8 cellular contexts compared by ENCODE assay signal in genomic region chr3:195896361-195897080, GRCh38. TPM values are rescaled to one million over a fixed set of nuclear protein-coding genes. Genes with fewer than 3 reads are reported as not detected.
DNase-seq lines count a peak whose midpoint lies in the region; ATAC-seq, FAIRE-seq and TF ChIP-seq lines count a peak whose summit lies in the region.

No MANE protein-coding gene starts in this region.

- 7% methylated on average over 15 of the region's 16 CpGs for WGBS in K562 (ENCODE audit: insufficient coverage, low coverage, missing lambda C conversion rate)

- FAIRE-seq in K562 (lab: Jason Lieb, UNC) = peak; percentile 90

- peaks cover 22 to 66% of the 10 kb centered on the region in 2 experiments for H3K4me1 ChIP-seq in K562 (replicated peaks in 1 of 2; ENCODE audit: control insufficient read depth in 2 of 2, insufficient read depth in 2 of 2, low read length in 2 of 2)
- peaks cover 57 to 86% (median 83%) of the 10 kb centered on the region in 3 donors for H3K4me1 ChIP-seq in skeletal muscle tissue (ENCODE audit: control insufficient read depth in 3 of 3, insufficient read depth in 3 of 3, low read length in 3 of 3)

- H3K4me3 ChIP-seq in K562 = peak overlapping the region; percentile 59
- peak overlapping the region; percentile 70 for H3K4me3 ChIP-seq in iPS-18c (ENCODE audit: insufficient read depth, low read depth, low read length)
- peak overlapping the region; percentile 68 to 79 (median 77) for H3K4me3 ChIP-seq in skeletal muscle tissue (ENCODE audit: low read length in 3 of 3)

- peak overlapping the region; percentile 82 for H2AFZ ChIP-seq in K562 (ENCODE audit: low read depth, low read length)

- H3K4me2 ChIP-seq in K562 (ENCODE audit: insufficient read depth, low read length) = peak overlapping the region; percentile 80

- CTCF ChIA-PET in K562 (lab: Yijun Ruan, JAX; ENCODE audit: low intra/inter-chr PET ratio) = interaction anchor here (1.5 to 4.3 kb wide), 2 partner anchors 18 to 35 kb away, joined by 5 to 59 read pairs; no protein-coding TSS in a partner anchor

- H3K27ac ChIP-seq in K562 (ENCODE audit: extremely low read depth, low read depth, low read length) = peak overlapping the region; percentile 69
- H3K27ac ChIP-seq in skeletal muscle tissue (ENCODE audit: low read depth, low read length) = peak overlapping the region; percentile 83

- H3K36me3 ChIP-seq in K562 (ENCODE audit: control insufficient read depth, insufficient read depth, low read length) = no peaks in the 10 kb centered on the region
- H3K36me3 ChIP-seq in skeletal muscle tissue (ENCODE audit: control insufficient read depth in 3 of 3, insufficient read depth in 3 of 3, low read length in 3 of 3) = no peaks in the 10 kb centered on the region

- H3K9me3 ChIP-seq in K562 (replicated peaks; ENCODE audit: control insufficient read depth, insufficient read depth, low read depth, low read length) (no peaks in the 10 kb centered on the region), iPS-18c (ENCODE audit: control insufficient read depth, insufficient read depth, low read length) (no peaks in the 10 kb centered on the region), skeletal muscle tissue (ENCODE audit: control insufficient read depth in 3 of 3, low read length in 3 of 3) (no peaks in the 10 kb centered on the region)

- 0 out of 2 replicates have a peak, but pooled peaks have one; percentile 14 for TF ChIP-seq EP300 in K562 (IDR thresholded peaks at IDR 0.05; ENCODE audit: low read length)

- peaks cover 3% of the 10 kb centered on the region; the same call in 1 of the 2 replicates for H4K20me1 ChIP-seq in K562 (replicated peaks; ENCODE audit: control insufficient read depth, insufficient read depth, low read length)

- in situ Hi-C loops in K562 (cut with MboI) = loop anchor here (25.0 kb wide), 1 partner anchor 616 kb away; the partner anchor contains the start of genes RNF168 and SMCO1

- TF ChIP-seq POLR2A in K562 (conservative IDR thresholded peaks at IDR 0.05) = no peak

- peak; percentile 18 for DNase-seq in stimulated activated CD4-positive, alpha-beta T cell treated with anti-CD3 and anti-CD28 coated beads, Interleukin-12 subunit alpha, Interleukin-12 subunit beta, amount 100 ng/mL, for 4 hours
- DNase-seq in stimulated activated CD4-positive, alpha-beta T cell treated with anti-CD3 and anti-CD28 coated beads, Interleukin-15, amount 100 ng/mL, for 24 hours = no peak
- peak; percentile 85 for DNase-seq in NCI-H2196 treated with DMSO at 0.1 percent for 48 hours (lab: John Stamatoyannopoulos, UW; ENCODE audit: unreplicated experiment)
- peak; percentile 43 to 76 (median 53) for DNase-seq in K562 (ENCODE audit: extremely low read depth in 1 of 4, low spot score in 3 of 4)
- no peak for DNase-seq in HPDE6-E6E7 (ENCODE audit: extremely low spot score)
- DNase-seq in AML-193 (lab: John Stamatoyannopoulos, UW) = no peak

- H3K27me3 ChIP-seq in K562 (ENCODE audit: control insufficient read depth in 2 of 2, insufficient read depth in 2 of 2, low read length in 2 of 2) = no peaks in the 10 kb centered on the region
- H3K27me3 ChIP-seq in skeletal muscle tissue (ENCODE audit: control insufficient read depth in 3 of 3, insufficient read depth in 3 of 3, low read length in 3 of 3) = no peaks in the 10 kb centered on the region

- no peak for TF ChIP-seq RAD21 in K562 (CRISPR knock-in tag; conservative IDR thresholded peaks at IDR 0.05 in 1 of 2, IDR thresholded peaks at IDR 0.05 in 1 of 2)

- ATAC-seq in K562 = peak; percentile 21

- H3K79me2 ChIP-seq in K562 (ENCODE audit: control insufficient read depth, insufficient read depth, low read length) = peaks cover 5% of the 10 kb centered on the region; the same call in 1 of the 3 replicates

- POLR2A ChIA-PET in K562 (lab: Yijun Ruan, JAX) = interaction anchor here (0.6 to 1.3 kb wide), 4 partner anchors 9 to 106 kb away, joined by 3 to 5 read pairs (median 3); no protein-coding TSS in a partner anchor

- H3K9ac ChIP-seq in K562 (ENCODE audit: insufficient read depth in 1 of 2, low read depth in 2 of 2, low read length in 2 of 2) (peak overlapping the region; percentile 63 to 88), skeletal muscle tissue (ENCODE audit: low read depth in 1 of 3, low read length in 3 of 3) (peak overlapping the region; percentile 68 to 85 (median 75))

- intact Hi-C loops in K562 (cut with micrococcal nuclease) = loop anchor here (1.0 kb wide), 1 partner anchor 12 kb away; the partner anchor contains the start of gene TNK2

- BruUV-seq in K562 (replicated peaks; lab: Mats Ljungman, UMichigan) = no TSS peak

- H3K9me1 ChIP-seq in K562 (ENCODE audit: control insufficient read depth, insufficient read depth, low read length) = peaks cover 5% of the 10 kb centered on the region

- no peak for TF ChIP-seq CTCF in K562 (IDR thresholded peaks at IDR 0.05 in 2 of 3, conservative IDR thresholded peaks at IDR 0.05 in 1 of 3; ENCODE audit: insufficient read depth in 2 of 3, low read depth in 1 of 3, low read length in 3 of 3)

TF ChIP-seq in K562, 482 proteins besides CTCF, POLR2A, EP300 and RAD21 (continues in another document):
- TF ChIP-seq ZBED1 (IDR thresholded peaks at IDR 0.05) (no peak), TAF1 (IDR thresholded peaks at IDR 0.05; ENCODE audit: control insufficient read depth, extremely low read depth, insufficient read depth, low read length, severe bottlenecking) (peak; percentile 42), ZBTB2 (IDR thresholded peaks at IDR 0.05) (0 out of 2 replicates have a peak, but pooled peaks have one; percentile 5), ZNF75A (CRISPR knock-in tag; IDR thresholded peaks at IDR 0.05) (no peak), ZNF224 (CRISPR knock-in tag; IDR thresholded peaks at IDR 0.05) (no peak), ZKSCAN3 (CRISPR knock-in tag; IDR thresholded peaks at IDR 0.05) (no peak), NR3C1 (CRISPR knock-in tag; IDR thresholded peaks at IDR 0.05) (no peak), KLF10 (CRISPR knock-in tag; IDR thresholded peaks at IDR 0.05) (no peak), CAMTA2 (CRISPR knock-in tag; conservative IDR thresholded peaks at IDR 0.05) (no peak), NR1H2 (CRISPR knock-in tag; IDR thresholded peaks at IDR 0.05) (0 out of 2 replicates have a peak, but pooled peaks have one; percentile 10), ZBTB8A (IDR thresholded peaks at IDR 0.05; ENCODE audit: partially characterized antibody) (no peak), ZNF511 (CRISPR knock-in tag; IDR thresholded peaks at IDR 0.05) (0 out of 2 replicates have a peak, but pooled peaks have one; percentile 50), ZFP1 (CRISPR knock-in tag; IDR thresholded peaks at IDR 0.05) (no peak), MNT (conservative IDR thresholded peaks at IDR 0.05) (peak; percentile 19 to 57; a peak in 2 of 4 replicates), BRD4 (IDR thresholded peaks at IDR 0.05) (0 out of 2 replicates have a peak, but pooled peaks have one; percentile 44), ZNF778 (CRISPR knock-in tag; IDR thresholded peaks at IDR 0.05) (no peak)

RNA-seq across cellular contexts. Expression of gene TNK2, which starts 11.8 kb away (rescaled TPM):
- total RNA-seq in K562 (2011; cell fraction: chromatin; rRNA removed; ENCODE audit: low replicate concordance) = 20.1 and 59.7 TPM in 2 replicates
- 29.2 and 29.7 TPM in 2 replicates for total RNA-seq in K562 (2011; cell fraction: nucleolus; rRNA removed)
- total RNA-seq in K562 (2011; cell fraction: nucleoplasm; rRNA removed) = 20.2 and 23.4 TPM in 2 replicates
- total RNA-seq in K562 (2014; rRNA removed) (10.9 and 15.3 TPM in 2 replicates), K562 (2014; rRNA removed; fragmentation: Illumina TruSeq; extraction: Trizol) (2.3 and 2.4 TPM in 2 replicates), K562 (2015; rRNA removed; fragmentation: Illumina TruSeq; extraction: Trizol) (8.2 TPM in 2 replicates), K562 (2021) (22.8 and 33.8 TPM in 2 replicates), skeletal muscle tissue (9.9 TPM)
- polyA plus RNA-seq in K562 (2011; rRNA removed) (5.3 and 6.4 TPM in 2 replicates), K562 (2014; fragmentation: Illumina TruSeq; extraction: Trizol) (6.5 and 13.2 TPM in 2 replicates), K562 (2014; fragmentation: Nextera tagmentation; extraction: Ambion mirVana) (under 1 TPM; 0.03 to 0.14 TPM), K562 (2014; rRNA removed) (17.6 and 18.8 TPM in 2 replicates)
- 5.6 and 14.8 TPM in 2 replicates for polyA plus RNA-seq in K562 (2011; cell fraction: cytosol; rRNA removed)
- polyA plus RNA-seq in K562 (2011; cell fraction: nucleus; rRNA removed) = 34.5 and 55.3 TPM in 2 replicates
- 13.8 and 19.9 TPM in 2 replicates for polyA plus RNA-seq in K562 (2012)
- 2.9 and 5.0 TPM in 2 replicates for polyA minus RNA-seq in K562 (2011; rRNA and poly(A)+ RNA removed)
- polyA minus RNA-seq in K562 (2011; cell fraction: cytosol; rRNA and poly(A)+ RNA removed) = 10.4 and 17.2 TPM in 2 replicates
- polyA minus RNA-seq in K562 (2011; cell fraction: nucleus; rRNA and poly(A)+ RNA removed) = 9.0 and 9.8 TPM in 2 replicates

Comparison
In these comparisons a context has a peak if more than half of its experiments do, and no peak if none do; other contexts are left out.
1. DNase-seq: peak in stimulated activated CD4-positive, alpha-beta T cell treated with anti-CD3 and anti-CD28 coated beads, Interleukin-12 subunit alpha, Interleukin-12 subunit beta, amount 100 ng/mL, for 4 hours (single experiment), NCI-H2196 treated with DMSO at 0.1 percent for 48 hours (single experiment) and K562 (4 of 4); none in stimulated activated CD4-positive, alpha-beta T cell treated with anti-CD3 and anti-CD28 coated beads, Interleukin-15, amount 100 ng/mL, for 24 hours (single experiment), HPDE6-E6E7 (single experiment) and AML-193 (0 of 2).
2. Peak in every context shown above with its lines, with median percentiles within 50 percentile points of each other: H3K4me3 ChIP-seq.